12 cellular contexts compared by ENCODE assay signal in the genomic region with DNA sequence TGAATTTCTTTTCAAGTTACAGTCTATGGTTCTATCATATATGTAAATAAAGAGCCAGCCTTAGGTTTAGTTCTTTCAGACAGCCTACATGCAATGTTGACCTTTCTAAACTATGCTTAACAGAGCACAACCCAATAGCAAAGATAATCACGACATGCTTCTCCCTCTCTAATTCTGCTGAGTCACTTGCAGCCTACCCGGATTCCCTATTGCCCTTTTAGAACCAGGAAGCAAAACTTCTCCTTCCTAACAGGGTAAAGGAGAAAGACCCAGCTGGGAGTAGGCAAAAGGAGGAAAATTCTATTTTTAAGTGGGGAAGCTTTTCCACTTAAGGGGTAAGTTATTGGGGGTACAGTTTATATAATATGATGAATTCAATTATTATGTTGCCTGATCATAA.
DNase-seq lines count a peak whose midpoint lies in the region; ATAC-seq, FAIRE-seq and TF ChIP-seq lines count a peak whose summit lies in the region.
"Had no signal": no experiment of that assay in that cellular context is flagged by ENCODE, and none has a peak within 500 bp of the region (broad histone marks: within the 10 kb centered on the region; RNA-seq: fewer than 3 reads in every experiment).

No MANE protein-coding gene starts in this region.

- H3K27me3 ChIP-seq in smooth muscle cell (ENCODE audit: low read depth) = no peaks in the 10 kb centered on the region
- H3K27me3 ChIP-seq in MG63 = no peaks in the 10 kb centered on the region
- H3K27me3 ChIP-seq: BE2C had no signal

- H3K4me1 ChIP-seq in smooth muscle cell (ENCODE audit: low read depth) = no peaks in the 10 kb centered on the region

- H3K36me3 ChIP-seq in smooth muscle cell (ENCODE audit: low read depth) (no peaks in the 10 kb centered on the region), MG63 (no peaks in the 10 kb centered on the region)
- H3K36me3 ChIP-seq: BE2C had no signal

- TF ChIP-seq CTCF in fibroblast of villous mesenchyme (IDR thresholded peaks at IDR 0.05; ENCODE audit: insufficient read depth, low read depth, low read length) = no peak
- TF ChIP-seq CTCF in smooth muscle cell (IDR thresholded peaks at IDR 0.05; ENCODE audit: borderline replicate concordance, insufficient read depth, poor library complexity, severe bottlenecking) = no peak

- no peaks in the 10 kb centered on the region for H3K79me2 ChIP-seq in smooth muscle cell (ENCODE audit: low read depth)

- H3K9me3 ChIP-seq in smooth muscle cell (replicated peaks; ENCODE audit: low read depth) (no peaks in the 10 kb centered on the region), MG63 (no peaks in the 10 kb centered on the region)
- H3K9me3 ChIP-seq: BE2C had no signal

- no peak for ATAC-seq in HG03159 (IDR thresholded peaks at IDR 0.05; ENCODE audit: unreplicated experiment)
- ATAC-seq: stimulated activated naive CD8-positive, alpha-beta T cell treated with anti-CD3 and anti-CD28 coated beads, Interleukin-15, amount 100 ng/mL, for 72 hours had no signal

- H3K4me3 ChIP-seq in fibroblast of villous mesenchyme (ENCODE audit: low read depth, low read length) (no peak overlapping the region), smooth muscle cell (no peak overlapping the region), MG63 (no peak overlapping the region)

- H3K27ac ChIP-seq in smooth muscle cell (ENCODE audit: low read depth) = peak overlapping the region; percentile 42

- no peaks in the 10 kb centered on the region for H3F3A ChIP-seq in smooth muscle cell (ENCODE audit: low read depth)

- peak overlapping the region; percentile 38 for H3K4me2 ChIP-seq in smooth muscle cell

- no peak overlapping the region for H3K9ac ChIP-seq in smooth muscle cell (ENCODE audit: low read depth)

- peak; percentile 75 for FAIRE-seq in RCC 7860 (lab: Jason Lieb, UNC)
- FAIRE-seq: TTC549 had no signal

- peak overlapping the region; percentile 73 for H2AFZ ChIP-seq in smooth muscle cell (ENCODE audit: low read depth)

- DNase-seq in NCI-H748 treated with DMSO at 0.1 percent for 48 hours (lab: John Stamatoyannopoulos, UW) (peak; percentile 9), NCI-H748 (lab: John Stamatoyannopoulos, UW; ENCODE audit: unreplicated experiment) (no peak), RCC 7860 (ENCODE audit: low spot score) (peak; percentile 53), fibroblast of villous mesenchyme (ENCODE audit: low read depth) (peak; percentile 73), smooth muscle cell (lab: John Stamatoyannopoulos, UW; ENCODE audit: unreplicated experiment) (no peak), MG63 (no peak)
- DNase-seq in activated T-cell treated with anti-CD3 and anti-CD28 coated beads, Interleukin-2, amount 50 U/mL, for 1 hour = no peak
- DNase-seq: activated naive CD4-positive, alpha-beta T cell; BE2C; stimulated activated naive CD8-positive, alpha-beta T cell treated with anti-CD3 and anti-CD28 coated beads, Interleukin-15, amount 100 ng/mL, for 72 hours had no signal

- no peaks in the 10 kb centered on the region for H4K20me1 ChIP-seq in smooth muscle cell (ENCODE audit: low read depth)

- WGBS in smooth muscle cell (ENCODE audit: low lambda C conversion rate) = 9% methylated on average over 2 of the region's 2 CpGs

Comparison
In these comparisons a context has a peak if more than half of its experiments do, and no peak if none do; other contexts are left out.
1. DNase-seq: peak in NCI-H748 treated with DMSO at 0.1 percent for 48 hours (single experiment), RCC 7860 (single experiment) and fibroblast of villous mesenchyme (single experiment); none in NCI-H748 (single experiment), smooth muscle cell (single experiment), activated T-cell treated with anti-CD3 and anti-CD28 coated beads, Interleukin-2, amount 50 U/mL, for 1 hour (single experiment) and MG63 (single experiment).